In genomic region chr12:95506707-95507523, GRCh38 we compare ENCODE assay signal across 25 cellular contexts. TPM values are rescaled to one million over a fixed set of nuclear protein-coding genes. Genes with fewer than 3 reads are reported as not detected.
DNase-seq lines count a peak whose midpoint lies in the region; ATAC-seq and TF ChIP-seq lines count a peak whose summit lies in the region.
"Had no signal": no experiment of that assay in that cellular context is flagged by ENCODE, and none has a peak within 500 bp of the region (broad histone marks: within the 10 kb centered on the region; RNA-seq: fewer than 3 reads in every experiment).

No MANE protein-coding gene starts in this region.

- POLR2A ChIA-PET in Caco-2 (lab: Charles Lee) = no interaction called here

- H3K36me3 ChIP-seq in Caco-2 (ENCODE audit: control insufficient read depth, insufficient read depth, low read length) = peaks cover 4% of the 10 kb centered on the region
- H3K36me3 ChIP-seq: ovary had no signal

- ATAC-seq in HG03097 (IDR thresholded peaks at IDR 0.05; ENCODE audit: low FRiP score, unreplicated experiment) (no peak), GM18505 (IDR thresholded peaks at IDR 0.05; ENCODE audit: unreplicated experiment) (no peak), HG02852 (IDR thresholded peaks at IDR 0.05; ENCODE audit: unreplicated experiment) (no peak)
- ATAC-seq: Panc1 had no signal

- no peaks in the 10 kb centered on the region for H3K4me1 Mint-ChIP-seq in Caco-2 (ENCODE audit: low read depth, unreplicated experiment)
- H3K4me1 Mint-ChIP-seq: CD14-positive monocyte, nephron progenitor cell had no signal

- no peak for DNase-seq in Caco-2
- DNase-seq in LNCaP clone FGC (ENCODE audit: low read depth) = peak; percentile 36
- peak; percentile 5 for DNase-seq in choroid plexus epithelial cell (ENCODE audit: low read depth)
- peak; percentile 20 for DNase-seq in medulla oblongata (ENCODE audit: extremely low spot score)
- no peak for DNase-seq in NCI-H1092 (lab: John Stamatoyannopoulos, UW)
- DNase-seq: activated CD4-positive, alpha-beta T cell treated with anti-CD3 and anti-CD28 coated beads for 48 hours; activated naive CD4-positive, alpha-beta T cell treated with anti-CD3 and anti-CD28 coated beads for 36 hours; adrenal gland; esophagus squamous epithelium; islet precursor cell; NCI-H1694 treated with DMSO at 0.1 percent for 48 hours; NCI-H69; nephron progenitor cell; ovary; SHP77 treated with DMSO at 0.1 percent for 48 hours; T-helper 9 cell; WERI-Rb-1 had no signal

- H3K4me1 ChIP-seq in Caco-2 = no peaks in the 10 kb centered on the region; the same call in 1 of the 2 replicates
- H3K4me1 ChIP-seq: HAP-1 had no signal

- H3K9me3 ChIP-seq in Caco-2 = no peaks in the 10 kb centered on the region
- H3K9me3 ChIP-seq: adrenal gland, esophagus squamous epithelium, HAP-1, ovary had no signal

- no peak for TF ChIP-seq POLR2A in GM18505 (IDR thresholded peaks at IDR 0.05; ENCODE audit: borderline replicate concordance, extremely low read depth, insufficient read depth, insufficient read length)

- CTCF ChIA-PET in Caco-2 (lab: Charles Lee) = no interaction called here

- TF ChIP-seq CTCF in Caco-2 (IDR thresholded peaks at IDR 0.05; ENCODE audit: insufficient read depth in 1 of 2, low read depth in 1 of 2, low read length in 1 of 2, severe bottlenecking in 1 of 2, unreplicated experiment in 1 of 2) = no peak
- TF ChIP-seq CTCF in LNCaP clone FGC (IDR thresholded peaks at IDR 0.05; ENCODE audit: control insufficient read depth, extremely low read depth, insufficient read depth) = no peak
- TF ChIP-seq CTCF in choroid plexus epithelial cell (conservative IDR thresholded peaks at IDR 0.05; ENCODE audit: low read depth, low read length) = no peak

- no TSS peak for BruUV-seq in Caco-2 (replicated peaks; lab: Mats Ljungman, UMichigan)

- H3K9me3 Mint-ChIP-seq in Caco-2 (ENCODE audit: unreplicated experiment) = no peaks in the 10 kb centered on the region
- H3K9me3 Mint-ChIP-seq: activated naive CD4-positive, alpha-beta T cell treated with anti-CD3 and anti-CD28 coated beads for 36 hours; activated T-helper 1 cell treated with anti-CD3 and anti-CD28 coated beads, Interleukin-12 subunit alpha, Interleukin-12 subunit beta, Interleukin-2, Interleukin-4 antibody, amounts not matched to agents 30 ng/mL and 10 ng/mL and 1 ng/mL, durations not matched to agents 14 hours and 24 hours and 36 hours; CD14-positive monocyte; dendritic cell treated with granulocyte-macrophage colony-stimulating factor and Interleukin-4, amounts not matched to agents 40 ng/mL and 50 ng/mL, for 4 days; nephron progenitor cell had no signal

- intact Hi-C loops in Caco-2 (cut with micrococcal nuclease; ENCODE audit: unreplicated experiment) = no loop called here

- H3K36me3 Mint-ChIP-seq in Caco-2 (ENCODE audit: insufficient read depth, unreplicated experiment) = peaks cover 95% of the 10 kb centered on the region

- H3K4me3 Mint-ChIP-seq in Caco-2 (ENCODE audit: unreplicated experiment) = no peak overlapping the region
- H3K4me3 Mint-ChIP-seq: activated naive CD4-positive, alpha-beta T cell treated with anti-CD3 and anti-CD28 coated beads for 36 hours; activated T-helper 1 cell treated with anti-CD3 and anti-CD28 coated beads, Interleukin-12 subunit alpha, Interleukin-12 subunit beta, Interleukin-2, Interleukin-4 antibody, amounts not matched to agents 30 ng/mL and 10 ng/mL and 1 ng/mL, durations not matched to agents 14 hours and 24 hours and 36 hours; CD14-positive monocyte; dendritic cell treated with granulocyte-macrophage colony-stimulating factor and Interleukin-4, amounts not matched to agents 40 ng/mL and 50 ng/mL, for 4 days; nephron progenitor cell had no signal

- H3K27ac Mint-ChIP-seq in Caco-2 (ENCODE audit: unreplicated experiment) = peak overlapping the region; percentile 71
- H3K27ac Mint-ChIP-seq: activated naive CD4-positive, alpha-beta T cell treated with anti-CD3 and anti-CD28 coated beads for 36 hours; activated T-helper 1 cell treated with anti-CD3 and anti-CD28 coated beads, Interleukin-12 subunit alpha, Interleukin-12 subunit beta, Interleukin-2, Interleukin-4 antibody, amounts not matched to agents 30 ng/mL and 10 ng/mL and 1 ng/mL, durations not matched to agents 14 hours and 24 hours and 36 hours; CD14-positive monocyte; dendritic cell treated with granulocyte-macrophage colony-stimulating factor and Interleukin-4, amounts not matched to agents 40 ng/mL and 50 ng/mL, for 4 days; nephron progenitor cell had no signal

- no peak overlapping the region for H3K4me3 ChIP-seq in Caco-2 (ENCODE audit: low read depth, low read length)
- no peak overlapping the region for H3K4me3 ChIP-seq in LNCaP clone FGC (ENCODE audit: low read depth, low read length)
- H3K4me3 ChIP-seq in choroid plexus epithelial cell (ENCODE audit: low read depth, low read length) = no peak overlapping the region
- H3K4me3 ChIP-seq: adrenal gland, esophagus squamous epithelium, HAP-1, ovary had no signal

- H3K27me3 ChIP-seq in Caco-2 (replicated peaks; ENCODE audit: control insufficient read depth, insufficient read depth, low read length) = no peaks in the 10 kb centered on the region
- H3K27me3 ChIP-seq: adrenal gland, esophagus squamous epithelium, ovary had no signal

- no peaks in the 10 kb centered on the region for H3K27me3 Mint-ChIP-seq in Caco-2 (ENCODE audit: insufficient read depth, unreplicated experiment)
- H3K27me3 Mint-ChIP-seq: dendritic cell treated with granulocyte-macrophage colony-stimulating factor and Interleukin-4, amounts not matched to agents 40 ng/mL and 50 ng/mL, for 4 days had no signal

RNA-seq across cellular contexts. Expression of gene METAP2, which starts 33.0 kb away (rescaled TPM):
- total RNA-seq in Caco-2 (2022) = 134 and 138 TPM in 2 replicates

RNA-seq across cellular contexts. Expression of gene USP44, which starts 44.4 kb away (rescaled TPM):
- 0.14 and 0.19 TPM in 2 replicates for total RNA-seq in Caco-2 (2022)

Comparison
In these comparisons a context has a peak if more than half of its experiments do, and no peak if none do; other contexts are left out.
1. DNase-seq: peak in LNCaP clone FGC (single experiment), choroid plexus epithelial cell (single experiment) and medulla oblongata (single experiment); none in Caco-2 (0 of 2) and NCI-H1092 (single experiment).